In the genomic region with DNA sequence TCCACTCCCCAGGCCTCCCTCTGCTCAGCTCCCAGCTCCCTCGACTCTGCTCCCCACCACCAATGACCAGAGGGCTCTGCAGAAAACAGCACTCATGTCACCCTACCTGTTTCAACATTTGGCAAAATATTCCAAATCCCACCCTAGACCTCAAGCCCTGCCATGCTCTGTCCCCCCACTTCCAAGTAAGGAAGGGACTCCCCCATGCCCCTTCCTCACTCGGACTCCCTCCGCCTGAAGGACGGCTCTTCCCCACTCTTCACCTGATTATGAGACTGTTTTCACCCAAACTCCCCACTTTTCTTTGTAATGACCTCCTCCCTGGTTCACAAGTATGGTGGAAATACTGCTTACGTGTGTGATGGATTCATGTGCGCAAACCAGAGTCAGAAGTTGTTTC, we compare ENCODE assay signal across 15 cellular contexts.
DNase-seq lines count a peak whose midpoint lies in the region; FAIRE-seq and TF ChIP-seq lines count a peak whose summit lies in the region.
"Had no signal": no experiment of that assay in that cellular context is flagged by ENCODE, and none has a peak within 500 bp of the region (broad histone marks: within the 10 kb centered on the region; RNA-seq: fewer than 3 reads in every experiment).

No MANE protein-coding gene starts in this region.

- H3K27me3 ChIP-seq in Caco-2 (replicated peaks; ENCODE audit: control insufficient read depth, insufficient read depth, low read length): no peaks in the 10 kb centered on the region

- H3K4me3 ChIP-seq in Caco-2 (ENCODE audit: low read depth, low read length): no peak overlapping the region
- H3K4me3 ChIP-seq: A549 had no signal

- POLR2A ChIA-PET in Caco-2 (lab: Charles Lee): no interaction called here

- H3K4me1 ChIP-seq in Caco-2: no peaks in the 10 kb centered on the region
- H3K4me1 ChIP-seq: A549 had no signal

- H3K36me3 Mint-ChIP-seq in brain (no peaks in the 10 kb centered on the region), endothelial cell (ENCODE audit: low read depth, unreplicated experiment) (peaks cover 25% of the 10 kb centered on the region), type B pancreatic cell (no peaks in the 10 kb centered on the region), Caco-2 (ENCODE audit: insufficient read depth, unreplicated experiment) (peaks cover 4% of the 10 kb centered on the region)

- no peak for FAIRE-seq in HTR-8/SVneo (lab: Jason Lieb, UNC)
- FAIRE-seq: A549 had no signal

- CTCF ChIA-PET in Caco-2 (lab: Charles Lee): no interaction called here

- intact Hi-C loops in posterior vena cava (cut with DNase I) (no loop called here), Caco-2 (cut with micrococcal nuclease; ENCODE audit: unreplicated experiment) (no loop called here)

- no peak for DNase-seq in endothelial cell (ENCODE audit: low spot score)
- peak; percentile 5 for DNase-seq in posterior vena cava (ENCODE audit: low spot score)
- peak; percentile 37 for DNase-seq in type B pancreatic cell (ENCODE audit: extremely low spot score, unreplicated experiment)
- DNase-seq in HTR-8/SVneo (ENCODE audit: insufficient read length, low spot score): no peak
- no peak for DNase-seq in NOMO-1 (lab: John Stamatoyannopoulos, UW; ENCODE audit: unreplicated experiment in 2 of 2)
- no peak for DNase-seq in Caco-2
- DNase-seq in OCI-M2 (lab: John Stamatoyannopoulos, UW; ENCODE audit: unreplicated experiment): no peak
- DNase-seq: AML-193; CD4-positive, alpha-beta T cell; DMS79 treated with DMSO at 0.1 percent for 48 hours; GF-D8; GOT3; HFFc6 had no signal

- no peaks in the 10 kb centered on the region for H3K9me3 ChIP-seq in Caco-2
- H3K9me3 ChIP-seq: A549 had no signal

- H3K4me1 Mint-ChIP-seq in brain (peaks cover 24% of the 10 kb centered on the region), endothelial cell (ENCODE audit: unreplicated experiment) (peaks cover 10% of the 10 kb centered on the region), type B pancreatic cell (ENCODE audit: unreplicated experiment) (peaks cover 19% of the 10 kb centered on the region), Caco-2 (ENCODE audit: low read depth, unreplicated experiment) (no peaks in the 10 kb centered on the region)

- H3K27ac Mint-ChIP-seq in brain (peak overlapping the region in 3 of 5 experiments; percentile 5 to 79 (median 28)), endothelial cell (ENCODE audit: unreplicated experiment) (peak overlapping the region; percentile 32), type B pancreatic cell (peak overlapping the region; percentile 2), Caco-2 (ENCODE audit: unreplicated experiment) (no peak overlapping the region)
- H3K27ac Mint-ChIP-seq: CD4-positive, alpha-beta T cell; HFFc6 had no signal

- TF ChIP-seq CTCF in brain (conservative IDR thresholded peaks at IDR 0.05) (no peak), endothelial cell (IDR thresholded peaks at IDR 0.05; ENCODE audit: unreplicated experiment) (no peak), type B pancreatic cell (conservative IDR thresholded peaks at IDR 0.05) (no peak), Caco-2 (IDR thresholded peaks at IDR 0.05; ENCODE audit: insufficient read depth in 1 of 2, low read depth in 1 of 2, low read length in 1 of 2, severe bottlenecking in 1 of 2, unreplicated experiment in 1 of 2) (no peak)

- H3K27me3 Mint-ChIP-seq in brain: no peaks in the 10 kb centered on the region
- peaks cover 14% of the 10 kb centered on the region for H3K27me3 Mint-ChIP-seq in endothelial cell (ENCODE audit: unreplicated experiment)
- no peaks in the 10 kb centered on the region for H3K27me3 Mint-ChIP-seq in type B pancreatic cell
- no peaks in the 10 kb centered on the region for H3K27me3 Mint-ChIP-seq in Caco-2 (ENCODE audit: insufficient read depth, unreplicated experiment)
- H3K27me3 Mint-ChIP-seq: CD4-positive, alpha-beta T cell had no signal

- H3K4me3 Mint-ChIP-seq in brain (no peak overlapping the region), endothelial cell (ENCODE audit: unreplicated experiment) (peak overlapping the region; percentile 48), type B pancreatic cell (no peak overlapping the region), Caco-2 (ENCODE audit: unreplicated experiment) (no peak overlapping the region)
- H3K4me3 Mint-ChIP-seq: CD4-positive, alpha-beta T cell; HFFc6 had no signal

- no peaks in the 10 kb centered on the region for H3K36me3 ChIP-seq in Caco-2 (ENCODE audit: control insufficient read depth, insufficient read depth, low read length)

- BruUV-seq in Caco-2 (replicated peaks; lab: Mats Ljungman, UMichigan): no TSS peak

- no peaks in the 10 kb centered on the region for H3K9me3 Mint-ChIP-seq in brain
- no peaks in the 10 kb centered on the region for H3K9me3 Mint-ChIP-seq in endothelial cell (ENCODE audit: unreplicated experiment)
- H3K9me3 Mint-ChIP-seq in type B pancreatic cell: no peaks in the 10 kb centered on the region
- no peaks in the 10 kb centered on the region for H3K9me3 Mint-ChIP-seq in Caco-2 (ENCODE audit: unreplicated experiment)
- H3K9me3 Mint-ChIP-seq: CD4-positive, alpha-beta T cell; HFFc6 had no signal

Comparison
In these comparisons a context has a peak if more than half of its experiments do, and no peak if none do; other contexts are left out.
1. DNase-seq: peak in posterior vena cava (single experiment) and type B pancreatic cell (single experiment); none in endothelial cell (single experiment), HTR-8/SVneo (single experiment), NOMO-1 (0 of 2), Caco-2 (0 of 2) and OCI-M2 (single experiment).